In genomic region chr13:32645854-32646253, GRCh38 we compare ENCODE assay signal across 12 cellular contexts. TPM values are rescaled to one million over a fixed set of nuclear protein-coding genes. Genes with fewer than 3 reads are reported as not detected.
DNase-seq lines count a peak whose midpoint lies in the region; ATAC-seq, FAIRE-seq and TF ChIP-seq lines count a peak whose summit lies in the region.
"Had no signal": no experiment of that assay in that cellular context is flagged by ENCODE, and none has a peak within 500 bp of the region (broad histone marks: within the 10 kb centered on the region; RNA-seq: fewer than 3 reads in every experiment).

No MANE protein-coding gene starts in this region.

- TF ChIP-seq CTCF in WTC11 (IDR thresholded peaks at IDR 0.05) = no peak
- TF ChIP-seq CTCF in HepG2 (CRISPR knock-in tag; IDR thresholded peaks at IDR 0.05) = no peak
- no peak for TF ChIP-seq CTCF in upper lobe of right lung (IDR thresholded peaks at IDR 0.05)

- H3K4me1 ChIP-seq in HepG2 (ENCODE audit: insufficient read depth, low read length) (peaks cover 41% of the 10 kb centered on the region), upper lobe of right lung (peaks cover 8% of the 10 kb centered on the region)

- H3K9ac ChIP-seq in HepG2 (ENCODE audit: insufficient read depth, low read depth, low read length) = no peak overlapping the region

- TF ChIP-seq POLR2A in HepG2 (IDR thresholded peaks at IDR 0.05; ENCODE audit: insufficient read depth in 1 of 2, low read depth in 2 of 2, low read length in 2 of 2) = no peak

- H4K20me1 ChIP-seq in HepG2 (ENCODE audit: insufficient read depth, low read length) = no peaks in the 10 kb centered on the region

- no peak overlapping the region for H3K4me3 ChIP-seq in HepG2 (replicated peaks in 1 of 3; ENCODE audit: insufficient read depth in 1 of 3, low read depth in 2 of 3, low read length in 3 of 3)
- H3K4me3 ChIP-seq in upper lobe of right lung = no peak overlapping the region
- H3K4me3 ChIP-seq: adrenal gland, heart right ventricle had no signal

- no peak overlapping the region for H3K4me3 Mint-ChIP-seq in WTC11

- intact Hi-C loops in HepG2 (cut with micrococcal nuclease; ENCODE audit: unreplicated experiment) = loop anchor here (5.0 kb wide), 1 partner anchor 561 kb away; no protein-coding TSS in a partner anchor
- intact Hi-C loops in upper lobe of right lung (cut with DNase I) = loop anchor here (10.0 kb wide), 1 partner anchor 51 kb away; no protein-coding TSS in a partner anchor

- H3K27ac ChIP-seq in HepG2 (ENCODE audit: extremely low read length, insufficient read depth, low read length) (no peak overlapping the region), upper lobe of right lung (no peak overlapping the region)
- H3K27ac ChIP-seq: adrenal gland, heart right ventricle had no signal

- no peak for TF ChIP-seq RAD21 in HepG2 (CRISPR knock-in tag; IDR thresholded peaks at IDR 0.05)

- no peaks in the 10 kb centered on the region for H3K9me3 ChIP-seq in HepG2 (ENCODE audit: low read length)
- no peaks in the 10 kb centered on the region for H3K9me3 ChIP-seq in upper lobe of right lung
- H3K9me3 ChIP-seq: adrenal gland, heart right ventricle had no signal

- no TSS peak for BruUV-seq in HepG2 (replicated peaks; lab: Mats Ljungman, UMichigan)

- DNase-seq in stimulated activated CD4-positive, alpha-beta T cell treated with anti-CD3 and anti-CD28 coated beads, Interleukin-12 subunit alpha, Interleukin-12 subunit beta, amount 100 ng/mL, for 4 hours = peak; percentile 4
- DNase-seq in stimulated activated CD4-positive, alpha-beta T cell treated with anti-CD3 and anti-CD28 coated beads, Interleukin-4, amount 100 ng/mL, for 4 hours = no peak
- DNase-seq in WTC11 (ENCODE audit: low spot score) = no peak
- no peak for DNase-seq in HepG2 (ENCODE audit: low spot score)
- no peak for DNase-seq in upper lobe of right lung
- DNase-seq in NCI-H2196 (lab: John Stamatoyannopoulos, UW; ENCODE audit: unreplicated experiment) = no peak
- DNase-seq in A172 (ENCODE audit: low spot score) = no peak
- DNase-seq: adrenal gland; effector CD4-positive, alpha-beta T cell; heart right ventricle; NCI-H1694 treated with DMSO at 0.1 percent for 48 hours had no signal

- H3K4me1 Mint-ChIP-seq in WTC11 = peaks cover 42% of the 10 kb centered on the region

- CTCF ChIA-PET in WTC11 (lab: Charles Lee) = interaction anchor here (1.1 to 1.6 kb wide), 2 partner anchors 60 to 370 kb away, joined by 3 to 5 read pairs; partner anchors contain the start of genes KL and PDS5B
- CTCF ChIA-PET in HepG2 (lab: Yijun Ruan, JAX; ENCODE audit: low intra/inter-chr PET ratio, low total read pairs) = no interaction called here

- POLR2A ChIA-PET in WTC11 (lab: Charles Lee) = no interaction called here
- POLR2A ChIA-PET in HepG2 (lab: Yijun Ruan, JAX) = interaction anchor here (0.7 kb wide), 1 partner anchor 107 kb away, joined by 3 read pairs; no protein-coding TSS in a partner anchor

- in situ Hi-C loops in HepG2 (cut with HindIII; ENCODE audit: extremely low pct_ligation_motif_present, low pct_unique_long_range_greater_than_20kb) = no loop called here

- H3K27me3 ChIP-seq in HepG2 (ENCODE audit: control insufficient read depth in 1 of 2, insufficient read depth in 2 of 2, low read length in 2 of 2) (no peaks in the 10 kb centered on the region), upper lobe of right lung (no peaks in the 10 kb centered on the region)
- H3K27me3 ChIP-seq: adrenal gland, heart right ventricle had no signal

- TF ChIP-seq EP300 in HepG2 (IDR thresholded peaks at IDR 0.05; ENCODE audit: low read depth in 2 of 2, low read length in 2 of 2) (no peak), HepG2 (CRISPR knock-in tag; IDR thresholded peaks at IDR 0.05; ENCODE audit: borderline replicate concordance) (no peak)

- FAIRE-seq in HepG2 (lab: Jason Lieb, UNC) = peak; percentile 46

- no peak for ATAC-seq in WTC11
- no peak for ATAC-seq in HepG2
- peak; percentile 38 for ATAC-seq in upper lobe of right lung
- no peak for ATAC-seq in esophagus mucosa
- ATAC-seq: heart right ventricle had no signal

- no peaks in the 10 kb centered on the region for H3K9me3 Mint-ChIP-seq in WTC11

- H3K79me2 ChIP-seq in HepG2 (ENCODE audit: insufficient read depth, low read length) = peaks cover 71% of the 10 kb centered on the region

- no peaks in the 10 kb centered on the region for H3K36me3 Mint-ChIP-seq in WTC11

- H3K4me2 ChIP-seq in HepG2 (ENCODE audit: low read depth, low read length) = no peak overlapping the region

- peak overlapping the region; percentile 24 for H3K27ac Mint-ChIP-seq in WTC11

- 90% methylated on average over 2 of the region's 2 CpGs for WGBS in HepG2 (ENCODE audit: low lambda C conversion rate)

- H2AFZ ChIP-seq in HepG2 (ENCODE audit: low read length) = no peak overlapping the region

- H3K36me3 ChIP-seq in HepG2 (replicated peaks in 1 of 2; ENCODE audit: control insufficient read depth in 1 of 2, insufficient read depth in 2 of 2, low read length in 2 of 2) = no peaks in the 10 kb centered on the region; a peak in 1 of 5 replicates
- no peaks in the 10 kb centered on the region for H3K36me3 ChIP-seq in upper lobe of right lung
- H3K36me3 ChIP-seq: adrenal gland, heart right ventricle had no signal

- H3K27me3 Mint-ChIP-seq in WTC11 (ENCODE audit: low read depth) = no peaks in the 10 kb centered on the region

TF ChIP-seq in WTC11, 78 proteins besides CTCF, POLR2A, EP300 and RAD21 (continues in another document):
- no peak for TF ChIP-seq E2F4 (CRISPR knock-in tag; IDR thresholded peaks at IDR 0.05; ENCODE audit: borderline replicate concordance, low read depth)
- TF ChIP-seq NR2C2 (CRISPR knock-in tag; IDR thresholded peaks at IDR 0.05) = no peak
- TF ChIP-seq ZNF219 (CRISPR knock-in tag; IDR thresholded peaks at IDR 0.05; ENCODE audit: borderline replicate concordance) = no peak
- no peak for TF ChIP-seq JAZF1 (CRISPR knock-in tag; IDR thresholded peaks at IDR 0.05)
- no peak for TF ChIP-seq KAT7 (CRISPR knock-in tag; IDR thresholded peaks at IDR 0.05; ENCODE audit: borderline replicate concordance)
- TF ChIP-seq ELF4 (CRISPR knock-in tag; IDR thresholded peaks at IDR 0.05; ENCODE audit: low read depth) = no peak
- no peak for TF ChIP-seq TP53 (CRISPR knock-in tag; IDR thresholded peaks at IDR 0.05)

RNA-seq across cellular contexts. Expression of gene PDS5B, which starts 59.6 kb away (rescaled TPM):
- total RNA-seq in WTC11 (2021) (41.3 to 44.5 TPM (median 44.3 TPM) in 3 replicates), HepG2 (2016; rRNA removed; fragmentation: Illumina TruSeq; extraction: Trizol) (24.6 and 53.7 TPM in 2 replicates), upper lobe of right lung (49.6 TPM), esophagus mucosa (14.3 TPM)
- total RNA-seq in HepG2 (2016; cell fraction: cytosol; rRNA removed; fragmentation: Illumina TruSeq; extraction: Trizol; ENCODE audit: low read depth) = 7.4 and 7.9 TPM in 2 replicates
- total RNA-seq in HepG2 (2016; cell fraction: insoluble cytoplasmic fraction; rRNA removed; fragmentation: Illumina TruSeq; extraction: Trizol) = 22.7 and 47.5 TPM in 2 replicates
- total RNA-seq in HepG2 (2016; cell fraction: membrane; rRNA removed; fragmentation: Illumina TruSeq; extraction: Trizol) = 9.7 and 11.0 TPM in 2 replicates
- 56.7 and 57.7 TPM in 2 replicates for total RNA-seq in HepG2 (2016; cell fraction: nucleus; rRNA removed; fragmentation: Illumina TruSeq; extraction: Trizol)
- 4.7 and 5.8 TPM in 2 replicates for polyA plus RNA-seq in HepG2 (2011; rRNA removed)
- polyA plus RNA-seq in HepG2 (2011; cell fraction: cytosol; rRNA removed) = 2.4 and 3.9 TPM in 2 replicates
- polyA plus RNA-seq in HepG2 (2011; cell fraction: nucleus; rRNA removed) = 6.2 and 7.3 TPM in 2 replicates
- 10.6 and 16.1 TPM in 2 replicates for polyA plus RNA-seq in HepG2 (2012)
- polyA plus RNA-seq in HepG2 (2016; cell fraction: cytosol; fragmentation: Illumina TruSeq; extraction: Trizol; ENCODE audit: low read depth) = 0.51 and 0.53 TPM in 2 replicates
- 34.6 and 36.3 TPM in 2 replicates for polyA plus RNA-seq in HepG2 (2016; cell fraction: insoluble cytoplasmic fraction; fragmentation: Illumina TruSeq; extraction: Trizol; ENCODE audit: low read depth)
- polyA plus RNA-seq in HepG2 (2016; cell fraction: membrane; fragmentation: Illumina TruSeq; extraction: Trizol; ENCODE audit: low read depth) = 1.4 and 2.0 TPM in 2 replicates
- 29.6 and 30.0 TPM in 2 replicates for polyA plus RNA-seq in HepG2 (2016; cell fraction: nucleus; fragmentation: Illumina TruSeq; extraction: Trizol; ENCODE audit: insufficient read depth, low read depth)
- 5.9 and 9.8 TPM in 2 replicates for polyA minus RNA-seq in HepG2 (2011; rRNA and poly(A)+ RNA removed; ENCODE audit: low replicate concordance)
- 17.9 and 19.7 TPM in 2 replicates for polyA minus RNA-seq in HepG2 (2011; cell fraction: cytosol; rRNA and poly(A)+ RNA removed)
- 75.3 and 79.7 TPM in 2 replicates for polyA minus RNA-seq in HepG2 (2011; cell fraction: nucleus; rRNA and poly(A)+ RNA removed)
- 11.0 and 18.0 TPM in 2 replicates for total RNA-seq in A172 (2014; rRNA removed; shearing (Covaris generic))
